ENCODE assay signal across 8 cellular contexts in genomic region chr2:178480227-178481181, GRCh38. TPM values are rescaled to one million over a fixed set of nuclear protein-coding genes. Genes with fewer than 3 reads are reported as not detected.
DNase-seq lines count a peak whose midpoint lies in the region; TF ChIP-seq lines count a peak whose summit lies in the region.

Gene PLEKHA3, plus strand, starts transcription at chr2:178480457. Its CDS starts 413 bp downstream, at chr2:178480870.

- H3K9me3 ChIP-seq in SK-N-SH = no peaks in the 10 kb centered on the region

- H3K79me2 ChIP-seq in SK-N-SH (ENCODE audit: insufficient read depth) = peaks cover 77% of the 10 kb centered on the region

- DNase-seq in GM06990 (ENCODE audit: extremely low read depth, insufficient read length) (peak; percentile 91), HFF-Myc (ENCODE audit: extremely low read depth, low read depth) (peak; percentile 77), MV-4-11 (lab: John Stamatoyannopoulos, UW) (peak; percentile 83), SK-N-SH (peak; percentile 93), globus pallidus (ENCODE audit: low spot score) (peak; percentile 95), occipital lobe (lab: John Stamatoyannopoulos, UW) (peak; percentile 92)
- peak; percentile 63 for DNase-seq in activated naive CD4-positive, alpha-beta T cell treated with anti-CD3 and anti-CD28 coated beads, Interleukin-2, amount 50 U/mL, for 16 hours

- no peaks in the 10 kb centered on the region for H3K9me2 ChIP-seq in SK-N-SH

- 2% methylated on average over 24 of the region's 92 CpGs for WGBS in SK-N-SH (ENCODE audit: low lambda C conversion rate)

- TF ChIP-seq RAD21 in SK-N-SH (IDR thresholded peaks at IDR 0.05; ENCODE audit: low read length) = no peak

- H3K4me1 ChIP-seq in SK-N-SH (ENCODE audit: control insufficient read depth in 1 of 2, insufficient read depth in 2 of 2, low read depth in 1 of 2, low read length in 1 of 2) = peaks cover 17 to 21% of the 10 kb centered on the region in 2 experiments; a peak in 3 of 4 replicates

- TF ChIP-seq CTCF in GM06990 (IDR thresholded peaks at IDR 0.05; ENCODE audit: insufficient read depth, low read length, poor library complexity, severe bottlenecking) = no peak
- no peak for TF ChIP-seq CTCF in HFF-Myc (IDR thresholded peaks at IDR 0.05; ENCODE audit: low read depth, low read length, missing control alignments)
- TF ChIP-seq CTCF in SK-N-SH (IDR thresholded peaks at IDR 0.05) = no peak

- H3K4me2 ChIP-seq in SK-N-SH = peak within 1 kb of the TSS; percentile 83

- H3K4me3 ChIP-seq in GM06990 (replicated peaks; ENCODE audit: low read depth, low read length) = peak within 1 kb of the TSS; percentile 92
- H3K4me3 ChIP-seq in HFF-Myc (replicated peaks; ENCODE audit: low read depth, low read length) = peak within 1 kb of the TSS; percentile 75
- H3K4me3 ChIP-seq in SK-N-SH (ENCODE audit: low read depth in 2 of 2, low read length in 1 of 2) = peak within 1 kb of the TSS; percentile 74 to 80

- H2AFZ ChIP-seq in SK-N-SH (ENCODE audit: low read depth) = peak within 1 kb of the TSS; percentile 78

- H3K27me3 ChIP-seq in GM06990 (replicated peaks; ENCODE audit: control insufficient read depth, insufficient read depth, low read length) = no peaks in the 10 kb centered on the region
- H3K27me3 ChIP-seq in SK-N-SH (ENCODE audit: insufficient read depth) = no peaks in the 10 kb centered on the region

- POLR2A ChIA-PET in SK-N-SH (lab: Yijun Ruan, JAX) = interaction anchor here (1.0 to 1.5 kb wide), 3 partner anchors 29 to 66 kb away, joined by 3 to 8 read pairs (median 3); partner anchors contain the start of genes PJVK and PRKRA

- H4K20me1 ChIP-seq in SK-N-SH (ENCODE audit: insufficient read depth) = peaks cover 45% of the 10 kb centered on the region

- peak within 1 kb of the TSS; percentile 72 to 82 for H3K27ac ChIP-seq in SK-N-SH (ENCODE audit: low read depth in 2 of 2, low read length in 1 of 2)
- peak within 1 kb of the TSS; percentile 99 for H3K27ac ChIP-seq in temporal lobe (ENCODE audit: low read depth, low read length)

- CTCF ChIA-PET in SK-N-SH (lab: Yijun Ruan, JAX) = interaction anchor here (1.0 to 1.8 kb wide), 5 partner anchors 15 to 75 kb away, joined by 3 to 4 read pairs (median 4); partner anchors contain the start of genes PJVK and PRKRA

- 0 out of 4 replicates have a peak, but pooled peaks of 1 of the 2 experiments have one; percentile 9 for TF ChIP-seq EP300 in SK-N-SH (IDR thresholded peaks at IDR 0.05; ENCODE audit: borderline replicate concordance in 1 of 2, low read depth in 1 of 2, low read length in 1 of 2)

- peak within 1 kb of the TSS; percentile 79 for H3K9ac ChIP-seq in SK-N-SH

- H3K36me3 ChIP-seq in GM06990 (ENCODE audit: control insufficient read depth, insufficient read depth, low read length) (no peaks in the 10 kb centered on the region), SK-N-SH (replicated peaks in 1 of 2; ENCODE audit: control insufficient read depth in 1 of 2, insufficient read depth in 2 of 2, low read length in 1 of 2) (peaks cover 0 to 5% of the 10 kb centered on the region in 2 experiments)

- peaks cover 20% of the 10 kb centered on the region for H3F3A ChIP-seq in SK-N-SH (replicated peaks; ENCODE audit: insufficient read depth)

TF ChIP-seq in SK-N-SH, 30 proteins besides CTCF, POLR2A, EP300 and RAD21 (continues in another document):
- TF ChIP-seq FOSL2 (IDR thresholded peaks at IDR 0.05; ENCODE audit: borderline replicate concordance, low read depth) (no peak), GABPA (IDR thresholded peaks at IDR 0.05; ENCODE audit: low read depth) (peak; percentile 72), TEAD4 (IDR thresholded peaks at IDR 0.05; ENCODE audit: borderline replicate concordance, insufficient read depth) (no peak), ELF1 (IDR thresholded peaks at IDR 0.05) (peak; percentile 65; the same call in 1 of the 2 replicates), MXI1 (IDR thresholded peaks at IDR 0.05; ENCODE audit: low read depth, low read length) (no peak; the same call in none of the 2 replicates), USF1 (IDR thresholded peaks at IDR 0.05; ENCODE audit: borderline replicate concordance, low read depth) (0 out of 2 replicates have a peak, but pooled peaks have one; percentile 7), FOXM1 (IDR thresholded peaks at IDR 0.05; ENCODE audit: low read depth) (no peak), EZH2phosphoT487 (IDR thresholded peaks at IDR 0.05; ENCODE audit: borderline replicate concordance, low read depth) (no peak), FOXJ3 (CRISPR knock-in tag; IDR thresholded peaks at IDR 0.05) (no peak), POLR2AphosphoS5 (IDR thresholded peaks at IDR 0.05; ENCODE audit: low read depth, low read length) (peak; percentile 58; the same call in 1 of the 2 replicates), NRF1 (IDR thresholded peaks at IDR 0.05; ENCODE audit: low read depth, low read length) (peak; percentile 73), SIN3A (IDR thresholded peaks at IDR 0.05; ENCODE audit: borderline replicate concordance, low read depth, low read length) (peak; percentile 49; the same call in 1 of the 2 replicates), NFIC (IDR thresholded peaks at IDR 0.05; ENCODE audit: borderline replicate concordance) (peak; percentile 72), YY1 (IDR thresholded peaks at IDR 0.05; ENCODE audit: low read depth) (no peak), RXRA (IDR thresholded peaks at IDR 0.05; ENCODE audit: borderline replicate concordance, low read depth) (peak; percentile 19; the same call in 1 of the 2 replicates), USF2 (IDR thresholded peaks at IDR 0.05; ENCODE audit: borderline replicate concordance, low read depth, low read length) (no peak), IRF3 (IDR thresholded peaks at IDR 0.05; ENCODE audit: low read depth, low read length) (no peak), MAX (IDR thresholded peaks at IDR 0.05; ENCODE audit: low read depth) (peak; percentile 38; the same call in 1 of the 2 replicates), SMC3 (IDR thresholded peaks at IDR 0.05; ENCODE audit: low read depth, low read length) (no peak), REST (IDR thresholded peaks at IDR 0.05; ENCODE audit: low read depth, low read length) (0 out of 2 replicates have a peak, but pooled peaks have one; percentile 20)

RNA-seq across cellular contexts. Expression of gene PLEKHA3, which starts in this region (rescaled TPM):
- polyA plus RNA-seq in SK-N-SH (2012; rRNA removed) = 5.7 and 6.4 TPM in 2 replicates
- polyA plus RNA-seq in SK-N-SH (2012; cell fraction: cytosol; rRNA removed) = 8.2 and 18.3 TPM in 2 replicates
- 2.0 and 5.1 TPM in 2 replicates for polyA plus RNA-seq in SK-N-SH (2012; cell fraction: nucleus; rRNA removed)
- total RNA-seq in occipital lobe = 16.1 TPM
- 14.8 TPM for total RNA-seq in temporal lobe

Comparison
In these comparisons a context has a peak if more than half of its experiments do, and no peak if none do; other contexts are left out.
1. Peak in every context shown above with its lines: DNase-seq, H3K4me3 ChIP-seq and H3K27ac ChIP-seq.